Comparison of ENCODE assay signal across 16 cellular contexts in the genomic region with DNA sequence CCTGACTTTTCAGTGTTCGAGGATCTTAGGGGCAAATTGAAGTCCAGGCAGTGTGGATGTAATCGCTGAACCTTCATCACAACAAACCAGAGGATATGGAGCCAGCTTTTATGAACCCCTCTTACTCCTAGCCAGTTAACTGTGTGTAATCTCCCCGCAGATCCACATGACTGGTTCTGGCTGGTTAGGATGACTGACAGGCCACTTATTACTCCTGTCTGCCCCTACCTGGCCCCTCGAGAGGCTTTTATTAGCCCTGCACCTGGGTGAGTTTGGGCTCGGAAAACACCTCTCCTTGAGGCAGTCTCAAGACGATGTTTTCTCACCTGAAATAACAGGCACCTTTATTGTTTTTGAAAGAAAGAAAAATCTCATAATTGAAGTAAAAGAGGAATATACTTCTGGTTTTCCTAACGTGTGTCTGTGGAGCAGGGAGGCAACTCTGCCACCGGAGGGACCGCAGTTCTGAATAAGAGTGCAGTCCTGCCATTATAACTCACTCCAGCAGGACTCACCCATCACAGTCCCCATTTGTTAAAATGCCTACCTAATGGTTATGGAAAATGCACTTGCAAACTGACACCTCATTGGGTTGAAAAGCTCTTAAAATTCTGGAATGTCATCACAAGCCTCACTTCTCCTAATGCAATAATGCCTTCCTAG.
DNase-seq lines count a peak whose midpoint lies in the region; ATAC-seq and TF ChIP-seq lines count a peak whose summit lies in the region.
"Had no signal": no experiment of that assay in that cellular context is flagged by ENCODE, and none has a peak within 500 bp of the region (broad histone marks: within the 10 kb centered on the region; RNA-seq: fewer than 3 reads in every experiment).

No MANE protein-coding gene starts in this region.

- no peaks in the 10 kb centered on the region for H3K36me3 Mint-ChIP-seq in activated CD4-positive, alpha-beta T cell treated with anti-CD3 and anti-CD28 coated beads, Interleukin-2, amount 10 ng/mL, durations not matched to agents 24 days and 14 days (ENCODE audit: low read depth)
- H3K36me3 Mint-ChIP-seq in activated naive CD8-positive, alpha-beta T cell treated with anti-CD3 and anti-CD28 coated beads for 36 hours: no peaks in the 10 kb centered on the region
- H3K36me3 Mint-ChIP-seq: CD14-positive monocyte had no signal

- H3K9me3 ChIP-seq in PC-3 (ENCODE audit: low read length): no peaks in the 10 kb centered on the region
- H3K9me3 ChIP-seq: SJSA1 had no signal

- peak; percentile 84 for ATAC-seq in PC-3
- ATAC-seq: stimulated activated naive CD8-positive, alpha-beta T cell treated with anti-CD3 and anti-CD28 coated beads, Interleukin-15, amount 100 ng/mL, for 72 hours had no signal

- H3K4me1 Mint-ChIP-seq in activated CD4-positive, alpha-beta T cell treated with anti-CD3 and anti-CD28 coated beads, Interleukin-2, amount 10 ng/mL, durations not matched to agents 24 days and 14 days: no peaks in the 10 kb centered on the region
- no peaks in the 10 kb centered on the region for H3K4me1 Mint-ChIP-seq in activated naive CD8-positive, alpha-beta T cell treated with anti-CD3 and anti-CD28 coated beads for 36 hours
- H3K4me1 Mint-ChIP-seq: CD14-positive monocyte; stimulated activated naive CD8-positive, alpha-beta T cell treated with anti-CD3 and anti-CD28 coated beads, Interleukin-15, amount 100 ng/mL, for 72 hours had no signal

- DNase-seq in BJ (ENCODE audit: low read depth) (no peak), HCEC 1CT (peak; percentile 3), PC-3 (peak; percentile 50), glomerular visceral epithelial cell (ENCODE audit: extremely low spot score) (peak; percentile 3), amniotic stem cell (lab: John Stamatoyannopoulos, UW) (no peak), GM19240 (ENCODE audit: insufficient read length, low spot score) (no peak)
- no peak for DNase-seq in activated CD4-positive, alpha-beta T cell treated with anti-CD3 and anti-CD28 coated beads, Interleukin-2, amount 10 ng/mL, durations not matched to agents 24 days and 14 days
- no peak for DNase-seq in activated naive CD8-positive, alpha-beta T cell treated with anti-CD3 and anti-CD28 coated beads for 36 hours
- DNase-seq: activated CD4-positive, CD25-positive, alpha-beta regulatory T cell; brain microvascular endothelial cell; GM23248; mesenchymal stem cell; stimulated activated CD4-positive, alpha-beta T cell treated with anti-CD3 and anti-CD28 coated beads, Interleukin-4, amount 100 ng/mL, for 4 hours; stimulated activated naive CD8-positive, alpha-beta T cell treated with anti-CD3 and anti-CD28 coated beads, Interleukin-15, amount 100 ng/mL, for 72 hours had no signal

- no peaks in the 10 kb centered on the region for H3F3A ChIP-seq in PC-3 (ENCODE audit: low read length, unreplicated experiment)

- no peaks in the 10 kb centered on the region; the same call in none of the 2 replicates for H3K27me3 ChIP-seq in BJ (ENCODE audit: control insufficient read depth, insufficient read depth, low read length)
- peaks cover 30% of the 10 kb centered on the region for H3K27me3 ChIP-seq in PC-3 (ENCODE audit: low read length)
- H3K27me3 ChIP-seq: brain microvascular endothelial cell had no signal

- no peaks in the 10 kb centered on the region for H3K27me3 Mint-ChIP-seq in activated CD4-positive, alpha-beta T cell treated with anti-CD3 and anti-CD28 coated beads, Interleukin-2, amount 10 ng/mL, durations not matched to agents 24 days and 14 days
- H3K27me3 Mint-ChIP-seq in activated naive CD8-positive, alpha-beta T cell treated with anti-CD3 and anti-CD28 coated beads for 36 hours: no peaks in the 10 kb centered on the region
- H3K27me3 Mint-ChIP-seq: stimulated activated naive CD8-positive, alpha-beta T cell treated with anti-CD3 and anti-CD28 coated beads, Interleukin-15, amount 100 ng/mL, for 72 hours had no signal

- H3K4me1 ChIP-seq in PC-3 (ENCODE audit: insufficient read depth, low read length): no peaks in the 10 kb centered on the region
- H3K4me1 ChIP-seq: SJSA1 had no signal

- H3K4me3 ChIP-seq in BJ (ENCODE audit: low read depth, low read length) (no peak overlapping the region), PC-3 (ENCODE audit: low read length) (no peak overlapping the region)
- H3K4me3 ChIP-seq: GM23248, SJSA1 had no signal

- no peaks in the 10 kb centered on the region for H3K79me2 ChIP-seq in PC-3 (ENCODE audit: low read length)

- no peaks in the 10 kb centered on the region for H4K20me1 ChIP-seq in PC-3 (ENCODE audit: low read length)

- no peak overlapping the region for H3K4me2 ChIP-seq in PC-3 (ENCODE audit: low read length)

- CTCF ChIA-PET in BJ (lab: Yijun Ruan, JAX) (interaction anchor here (0.9 to 1.3 kb wide), 2 partner anchors 447 to 450 kb away, joined by 3 read pairs; no protein-coding TSS in a partner anchor), PC-3 (lab: Charles Lee) (no interaction called here)

- no peak overlapping the region for H2AFZ ChIP-seq in PC-3 (ENCODE audit: low read length)
- H2AFZ ChIP-seq: GM23248 had no signal

- no peak overlapping the region for H3K27ac Mint-ChIP-seq in activated CD4-positive, alpha-beta T cell treated with anti-CD3 and anti-CD28 coated beads, Interleukin-2, amount 10 ng/mL, durations not matched to agents 24 days and 14 days
- no peak overlapping the region for H3K27ac Mint-ChIP-seq in activated naive CD8-positive, alpha-beta T cell treated with anti-CD3 and anti-CD28 coated beads for 36 hours
- H3K27ac Mint-ChIP-seq: CD14-positive monocyte; stimulated activated naive CD8-positive, alpha-beta T cell treated with anti-CD3 and anti-CD28 coated beads, Interleukin-15, amount 100 ng/mL, for 72 hours had no signal

- intact Hi-C loops in PC-3 (cut with micrococcal nuclease): no loop called here
- intact Hi-C loops in activated CD4-positive, alpha-beta T cell treated with anti-CD3 and anti-CD28 coated beads, Interleukin-2, amount 10 ng/mL, durations not matched to agents 24 days and 14 days (cut with micrococcal nuclease): no loop called here

- BruUV-seq in PC-3 (replicated peaks; lab: Mats Ljungman, UMichigan): no TSS peak

- H3K27ac ChIP-seq in PC-3 (ENCODE audit: low read length): no peak overlapping the region
- H3K27ac ChIP-seq: brain microvascular endothelial cell, GM23248, SJSA1 had no signal

- no peaks in the 10 kb centered on the region for H3K36me3 ChIP-seq in BJ (ENCODE audit: control insufficient read depth, insufficient read depth, low read length)
- no peaks in the 10 kb centered on the region for H3K36me3 ChIP-seq in PC-3 (ENCODE audit: low read depth, low read length)
- H3K36me3 ChIP-seq: brain microvascular endothelial cell, SJSA1 had no signal

- POLR2A ChIA-PET in BJ (lab: Charles Lee): no interaction called here
- POLR2A ChIA-PET in PC-3 (lab: Charles Lee; ENCODE audit: unreplicated experiment): no interaction called here

- no peak overlapping the region for H3K4me3 Mint-ChIP-seq in activated CD4-positive, alpha-beta T cell treated with anti-CD3 and anti-CD28 coated beads, Interleukin-2, amount 10 ng/mL, durations not matched to agents 24 days and 14 days
- no peak overlapping the region for H3K4me3 Mint-ChIP-seq in activated naive CD8-positive, alpha-beta T cell treated with anti-CD3 and anti-CD28 coated beads for 36 hours
- H3K4me3 Mint-ChIP-seq: CD14-positive monocyte; stimulated activated naive CD8-positive, alpha-beta T cell treated with anti-CD3 and anti-CD28 coated beads, Interleukin-15, amount 100 ng/mL, for 72 hours had no signal

- H3K9me2 ChIP-seq in PC-3 (replicated peaks; ENCODE audit: low read length): no peaks in the 10 kb centered on the region

- peak; percentile 47 for TF ChIP-seq CTCF in BJ (IDR thresholded peaks at IDR 0.05; ENCODE audit: insufficient read depth, low read depth, low read length)
- peak; percentile 64 for TF ChIP-seq CTCF in PC-3 (conservative IDR thresholded peaks at IDR 0.05; ENCODE audit: low read depth, low read length)

- no peak overlapping the region for H3K9ac ChIP-seq in PC-3 (ENCODE audit: low read length)
- H3K9ac ChIP-seq: GM23248 had no signal

- no peaks in the 10 kb centered on the region for H3K9me3 Mint-ChIP-seq in activated CD4-positive, alpha-beta T cell treated with anti-CD3 and anti-CD28 coated beads, Interleukin-2, amount 10 ng/mL, durations not matched to agents 24 days and 14 days
- no peaks in the 10 kb centered on the region for H3K9me3 Mint-ChIP-seq in activated naive CD8-positive, alpha-beta T cell treated with anti-CD3 and anti-CD28 coated beads for 36 hours
- H3K9me3 Mint-ChIP-seq: CD14-positive monocyte; stimulated activated naive CD8-positive, alpha-beta T cell treated with anti-CD3 and anti-CD28 coated beads, Interleukin-15, amount 100 ng/mL, for 72 hours had no signal

Comparison
In these comparisons a context has a peak if more than half of its experiments do, and no peak if none do; other contexts are left out.
1. DNase-seq: peak in HCEC 1CT (single experiment), PC-3 (single experiment) and glomerular visceral epithelial cell (single experiment); none in BJ (single experiment), amniotic stem cell (single experiment), activated CD4-positive, alpha-beta T cell treated with anti-CD3 and anti-CD28 coated beads, Interleukin-2, amount 10 ng/mL, durations not matched to agents 24 days and 14 days (single experiment), activated naive CD8-positive, alpha-beta T cell treated with anti-CD3 and anti-CD28 coated beads for 36 hours (single experiment) and GM19240 (single experiment).